1 cellular context compared by ENCODE assay signal in the genomic region with DNA sequence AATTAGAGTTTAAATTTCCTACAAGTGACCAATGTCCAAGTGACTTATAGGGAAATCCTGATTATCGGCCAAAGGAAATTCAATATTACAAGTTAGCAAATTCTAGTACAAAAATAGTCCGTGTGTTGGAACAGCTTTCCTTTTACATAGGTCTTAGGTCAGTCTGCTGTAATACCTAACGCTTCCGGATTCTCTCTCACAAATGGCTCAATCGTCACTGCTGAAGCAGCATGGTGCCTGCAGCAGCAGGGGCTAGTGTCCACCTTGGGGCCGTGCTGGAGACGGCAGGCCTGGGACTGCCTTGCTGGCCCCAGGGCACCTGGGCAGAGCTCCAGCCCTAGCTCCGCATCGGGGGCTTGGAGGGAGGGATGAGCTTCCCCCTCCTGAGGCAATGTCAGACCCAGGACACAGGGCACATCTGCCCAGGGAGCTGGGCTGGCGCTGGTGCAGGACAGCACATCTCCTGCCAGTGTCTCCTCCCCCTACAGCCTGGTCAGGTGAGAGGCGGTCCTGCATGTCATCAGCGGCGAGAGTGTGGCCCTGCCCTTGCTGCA.
TF ChIP-seq lines count a peak whose summit lies in the region.

No MANE protein-coding gene starts in this region.

TF ChIP-seq in K562, 482 proteins besides CTCF, POLR2A, EP300 and RAD21:
- TF ChIP-seq SUPT5H (IDR thresholded peaks at IDR 0.05) (peak; percentile 27; the same call in 1 of the 2 replicates), EP400 (IDR thresholded peaks at IDR 0.05) (no peak), ZNF696 (CRISPR knock-in tag; conservative IDR thresholded peaks at IDR 0.05) (no peak), POLR2G (IDR thresholded peaks at IDR 0.05; ENCODE audit: low read depth, low read length) (peak; percentile 61), SP2 (IDR thresholded peaks at IDR 0.05; ENCODE audit: extremely low read depth, low read depth, low read length, poor library complexity, severe bottlenecking) (peak; percentile 8), FIP1L1 (IDR thresholded peaks at IDR 0.05; ENCODE audit: low read depth, low read length, poor library complexity, severe bottlenecking) (peak; percentile 40), CBX3 (IDR thresholded peaks at IDR 0.05; ENCODE audit: borderline replicate concordance in 1 of 2, low read length in 2 of 2) (peak in 1 of 2 experiments; percentile 94; a peak in 1 of 3 replicates), POLR2AphosphoS5 (IDR thresholded peaks at IDR 0.05; ENCODE audit: control insufficient read depth, insufficient read depth, low read depth, low read length) (peak; percentile 34; the same call in 1 of the 2 replicates), MCM2 (IDR thresholded peaks at IDR 0.05; ENCODE audit: low read depth) (no peak), ZNF431 (CRISPR knock-in tag; IDR thresholded peaks at IDR 0.05) (no peak), RBM22 (IDR thresholded peaks at IDR 0.05; ENCODE audit: low read depth, low read length, poor library complexity, severe bottlenecking) (peak; percentile 80), ZNF274 (IDR thresholded peaks at IDR 0.05; ENCODE audit: borderline replicate concordance, low read depth, low read length) (no peak)
- TF ChIP-seq, protein P1, sequence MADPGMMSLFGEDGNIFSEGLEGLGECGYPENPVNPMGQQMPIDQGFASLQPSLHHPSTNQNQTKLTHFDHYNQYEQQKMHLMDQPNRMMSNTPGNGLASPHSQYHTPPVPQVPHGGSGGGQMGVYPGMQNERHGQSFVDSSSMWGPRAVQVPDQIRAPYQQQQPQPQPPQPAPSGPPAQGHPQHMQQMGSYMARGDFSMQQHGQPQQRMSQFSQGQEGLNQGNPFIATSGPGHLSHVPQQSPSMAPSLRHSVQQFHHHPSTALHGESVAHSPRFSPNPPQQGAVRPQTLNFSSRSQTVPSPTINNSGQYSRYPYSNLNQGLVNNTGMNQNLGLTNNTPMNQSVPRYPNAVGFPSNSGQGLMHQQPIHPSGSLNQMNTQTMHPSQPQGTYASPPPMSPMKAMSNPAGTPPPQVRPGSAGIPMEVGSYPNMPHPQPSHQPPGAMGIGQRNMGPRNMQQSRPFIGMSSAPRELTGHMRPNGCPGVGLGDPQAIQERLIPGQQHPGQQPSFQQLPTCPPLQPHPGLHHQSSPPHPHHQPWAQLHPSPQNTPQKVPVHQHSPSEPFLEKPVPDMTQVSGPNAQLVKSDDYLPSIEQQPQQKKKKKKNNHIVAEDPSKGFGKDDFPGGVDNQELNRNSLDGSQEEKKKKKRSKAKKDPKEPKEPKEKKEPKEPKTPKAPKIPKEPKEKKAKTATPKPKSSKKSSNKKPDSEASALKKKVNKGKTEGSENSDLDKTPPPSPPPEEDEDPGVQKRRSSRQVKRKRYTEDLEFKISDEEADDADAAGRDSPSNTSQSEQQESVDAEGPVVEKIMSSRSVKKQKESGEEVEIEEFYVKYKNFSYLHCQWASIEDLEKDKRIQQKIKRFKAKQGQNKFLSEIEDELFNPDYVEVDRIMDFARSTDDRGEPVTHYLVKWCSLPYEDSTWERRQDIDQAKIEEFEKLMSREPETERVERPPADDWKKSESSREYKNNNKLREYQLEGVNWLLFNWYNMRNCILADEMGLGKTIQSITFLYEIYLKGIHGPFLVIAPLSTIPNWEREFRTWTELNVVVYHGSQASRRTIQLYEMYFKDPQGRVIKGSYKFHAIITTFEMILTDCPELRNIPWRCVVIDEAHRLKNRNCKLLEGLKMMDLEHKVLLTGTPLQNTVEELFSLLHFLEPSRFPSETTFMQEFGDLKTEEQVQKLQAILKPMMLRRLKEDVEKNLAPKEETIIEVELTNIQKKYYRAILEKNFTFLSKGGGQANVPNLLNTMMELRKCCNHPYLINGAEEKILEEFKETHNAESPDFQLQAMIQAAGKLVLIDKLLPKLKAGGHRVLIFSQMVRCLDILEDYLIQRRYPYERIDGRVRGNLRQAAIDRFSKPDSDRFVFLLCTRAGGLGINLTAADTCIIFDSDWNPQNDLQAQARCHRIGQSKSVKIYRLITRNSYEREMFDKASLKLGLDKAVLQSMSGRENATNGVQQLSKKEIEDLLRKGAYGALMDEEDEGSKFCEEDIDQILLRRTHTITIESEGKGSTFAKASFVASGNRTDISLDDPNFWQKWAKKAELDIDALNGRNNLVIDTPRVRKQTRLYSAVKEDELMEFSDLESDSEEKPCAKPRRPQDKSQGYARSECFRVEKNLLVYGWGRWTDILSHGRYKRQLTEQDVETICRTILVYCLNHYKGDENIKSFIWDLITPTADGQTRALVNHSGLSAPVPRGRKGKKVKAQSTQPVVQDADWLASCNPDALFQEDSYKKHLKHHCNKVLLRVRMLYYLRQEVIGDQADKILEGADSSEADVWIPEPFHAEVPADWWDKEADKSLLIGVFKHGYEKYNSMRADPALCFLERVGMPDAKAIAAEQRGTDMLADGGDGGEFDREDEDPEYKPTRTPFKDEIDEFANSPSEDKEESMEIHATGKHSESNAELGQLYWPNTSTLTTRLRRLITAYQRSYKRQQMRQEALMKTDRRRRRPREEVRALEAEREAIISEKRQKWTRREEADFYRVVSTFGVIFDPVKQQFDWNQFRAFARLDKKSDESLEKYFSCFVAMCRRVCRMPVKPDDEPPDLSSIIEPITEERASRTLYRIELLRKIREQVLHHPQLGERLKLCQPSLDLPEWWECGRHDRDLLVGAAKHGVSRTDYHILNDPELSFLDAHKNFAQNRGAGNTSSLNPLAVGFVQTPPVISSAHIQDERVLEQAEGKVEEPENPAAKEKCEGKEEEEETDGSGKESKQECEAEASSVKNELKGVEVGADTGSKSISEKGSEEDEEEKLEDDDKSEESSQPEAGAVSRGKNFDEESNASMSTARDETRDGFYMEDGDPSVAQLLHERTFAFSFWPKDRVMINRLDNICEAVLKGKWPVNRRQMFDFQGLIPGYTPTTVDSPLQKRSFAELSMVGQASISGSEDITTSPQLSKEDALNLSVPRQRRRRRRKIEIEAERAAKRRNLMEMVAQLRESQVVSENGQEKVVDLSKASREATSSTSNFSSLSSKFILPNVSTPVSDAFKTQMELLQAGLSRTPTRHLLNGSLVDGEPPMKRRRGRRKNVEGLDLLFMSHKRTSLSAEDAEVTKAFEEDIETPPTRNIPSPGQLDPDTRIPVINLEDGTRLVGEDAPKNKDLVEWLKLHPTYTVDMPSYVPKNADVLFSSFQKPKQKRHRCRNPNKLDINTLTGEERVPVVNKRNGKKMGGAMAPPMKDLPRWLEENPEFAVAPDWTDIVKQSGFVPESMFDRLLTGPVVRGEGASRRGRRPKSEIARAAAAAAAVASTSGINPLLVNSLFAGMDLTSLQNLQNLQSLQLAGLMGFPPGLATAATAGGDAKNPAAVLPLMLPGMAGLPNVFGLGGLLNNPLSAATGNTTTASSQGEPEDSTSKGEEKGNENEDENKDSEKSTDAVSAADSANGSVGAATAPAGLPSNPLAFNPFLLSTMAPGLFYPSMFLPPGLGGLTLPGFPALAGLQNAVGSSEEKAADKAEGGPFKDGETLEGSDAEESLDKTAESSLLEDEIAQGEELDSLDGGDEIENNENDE (IDR thresholded peaks at IDR 0.05; ENCODE audit: low read depth, low read length), result peak; percentile 18
- TF ChIP-seq, protein P2, sequence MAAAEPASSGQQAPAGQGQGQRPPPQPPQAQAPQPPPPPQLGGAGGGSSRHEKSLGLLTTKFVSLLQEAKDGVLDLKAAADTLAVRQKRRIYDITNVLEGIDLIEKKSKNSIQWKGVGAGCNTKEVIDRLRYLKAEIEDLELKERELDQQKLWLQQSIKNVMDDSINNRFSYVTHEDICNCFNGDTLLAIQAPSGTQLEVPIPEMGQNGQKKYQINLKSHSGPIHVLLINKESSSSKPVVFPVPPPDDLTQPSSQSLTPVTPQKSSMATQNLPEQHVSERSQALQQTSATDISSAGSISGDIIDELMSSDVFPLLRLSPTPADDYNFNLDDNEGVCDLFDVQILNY (CRISPR knock-in tag; IDR thresholded peaks at IDR 0.05), result no peak
- TF ChIP-seq, protein P3, sequence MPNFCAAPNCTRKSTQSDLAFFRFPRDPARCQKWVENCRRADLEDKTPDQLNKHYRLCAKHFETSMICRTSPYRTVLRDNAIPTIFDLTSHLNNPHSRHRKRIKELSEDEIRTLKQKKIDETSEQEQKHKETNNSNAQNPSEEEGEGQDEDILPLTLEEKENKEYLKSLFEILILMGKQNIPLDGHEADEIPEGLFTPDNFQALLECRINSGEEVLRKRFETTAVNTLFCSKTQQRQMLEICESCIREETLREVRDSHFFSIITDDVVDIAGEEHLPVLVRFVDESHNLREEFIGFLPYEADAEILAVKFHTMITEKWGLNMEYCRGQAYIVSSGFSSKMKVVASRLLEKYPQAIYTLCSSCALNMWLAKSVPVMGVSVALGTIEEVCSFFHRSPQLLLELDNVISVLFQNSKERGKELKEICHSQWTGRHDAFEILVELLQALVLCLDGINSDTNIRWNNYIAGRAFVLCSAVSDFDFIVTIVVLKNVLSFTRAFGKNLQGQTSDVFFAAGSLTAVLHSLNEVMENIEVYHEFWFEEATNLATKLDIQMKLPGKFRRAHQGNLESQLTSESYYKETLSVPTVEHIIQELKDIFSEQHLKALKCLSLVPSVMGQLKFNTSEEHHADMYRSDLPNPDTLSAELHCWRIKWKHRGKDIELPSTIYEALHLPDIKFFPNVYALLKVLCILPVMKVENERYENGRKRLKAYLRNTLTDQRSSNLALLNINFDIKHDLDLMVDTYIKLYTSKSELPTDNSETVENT (CRISPR knock-in tag; IDR thresholded peaks at IDR 0.05), result 0 out of 2 replicates have a peak, but pooled peaks have one; percentile 40
- TF ChIP-seq, protein P4, sequence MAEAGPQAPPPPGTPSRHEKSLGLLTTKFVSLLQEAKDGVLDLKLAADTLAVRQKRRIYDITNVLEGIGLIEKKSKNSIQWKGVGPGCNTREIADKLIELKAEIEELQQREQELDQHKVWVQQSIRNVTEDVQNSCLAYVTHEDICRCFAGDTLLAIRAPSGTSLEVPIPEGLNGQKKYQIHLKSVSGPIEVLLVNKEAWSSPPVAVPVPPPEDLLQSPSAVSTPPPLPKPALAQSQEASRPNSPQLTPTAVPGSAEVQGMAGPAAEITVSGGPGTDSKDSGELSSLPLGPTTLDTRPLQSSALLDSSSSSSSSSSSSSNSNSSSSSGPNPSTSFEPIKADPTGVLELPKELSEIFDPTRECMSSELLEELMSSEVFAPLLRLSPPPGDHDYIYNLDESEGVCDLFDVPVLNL (CRISPR knock-in tag; IDR thresholded peaks at IDR 0.05; ENCODE audit: low read depth), result peak; percentile 43; the same call in 1 of the 2 replicates
- TF ChIP-seq, protein P5, sequence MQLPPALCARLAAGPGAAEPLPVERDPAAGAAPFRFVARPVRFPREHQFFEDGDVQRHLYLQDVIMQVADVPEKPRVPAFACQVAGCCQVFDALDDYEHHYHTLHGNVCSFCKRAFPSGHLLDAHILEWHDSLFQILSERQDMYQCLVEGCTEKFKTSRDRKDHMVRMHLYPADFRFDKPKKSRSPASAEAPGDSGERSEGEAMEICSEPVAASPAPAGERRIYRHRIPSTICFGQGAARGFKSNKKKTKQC (CRISPR knock-in tag; IDR thresholded peaks at IDR 0.05), result peak; percentile 40
